ENCODE assay signal across 8 cellular contexts in genomic region chr4:112637552-112637866, GRCh38. TPM values are rescaled to one million over a fixed set of nuclear protein-coding genes. Genes with fewer than 3 reads are reported as not detected.
A peak's percentile ranks its signal among the peaks of the same experiment; 100 is the strongest.
DNase-seq lines count a peak whose midpoint lies in the region; ATAC-seq, FAIRE-seq and TF ChIP-seq lines count a peak whose summit lies in the region.

No MANE protein-coding gene starts in this region.

- peaks cover 9 to 11% of the 10 kb centered on the region in 2 donors for H3K4me1 ChIP-seq in kidney (ENCODE audit: control insufficient read depth in 1 of 2, insufficient read depth in 1 of 2, low read depth in 1 of 2, low read length in 2 of 2)

- TF ChIP-seq CTCF in WI38 (IDR thresholded peaks at IDR 0.05; ENCODE audit: low read depth, low read length) (no peak), kidney (IDR thresholded peaks at IDR 0.05; ENCODE audit: borderline replicate concordance, extremely low read depth, insufficient read depth) (no peak)

- no peaks in the 10 kb centered on the region for H3K9me3 ChIP-seq in kidney (ENCODE audit: control insufficient read depth in 1 of 2, low read length in 2 of 2)

- H3K36me3 ChIP-seq in kidney (ENCODE audit: control insufficient read depth in 1 of 2, insufficient read depth in 2 of 2, low read length in 2 of 2), result peaks cover 0 to 1% of the 10 kb centered on the region in 2 donors

- peak overlapping the region; percentile 96 to 97 for H3K27ac ChIP-seq in kidney (ENCODE audit: low read depth in 2 of 2, low read length in 2 of 2)

- ATAC-seq in Right ventricle myocardium superior (ENCODE audit: poor library complexity) (peak; percentile 1), Right ventricle myocardium inferior (no peak)

- H3K4me3 ChIP-seq in WI38 (ENCODE audit: low read depth, low read length), result peak overlapping the region; percentile 78
- H3K4me3 ChIP-seq in kidney (ENCODE audit: low read length in 2 of 2), result peak overlapping the region; percentile 98 to 99

- no peak for DNase-seq in Right ventricle myocardium superior
- no peak for DNase-seq in Right ventricle myocardium inferior (ENCODE audit: missing footprints)
- DNase-seq in kidney, result no peak
- DNase-seq in urothelium cell line (ENCODE audit: low spot score), result peak; percentile 4
- no peak for DNase-seq in G401 (ENCODE audit: low spot score)
- DNase-seq in kidney glomerular epithelial cell (lab: John Stamatoyannopoulos, UW), result no peak
- DNase-seq in T-helper 9 cell, result no peak

- peak overlapping the region; percentile 71 to 90 for H3K9ac ChIP-seq in kidney (ENCODE audit: low read length in 2 of 2)

- intact Hi-C loops in Right ventricle myocardium superior (cut with DNase I), result loop anchor here (5.0 kb wide), 1 partner anchor 300 kb away; no protein-coding TSS in a partner anchor
- intact Hi-C loops in Right ventricle myocardium inferior (cut with DNase I), result loop anchor here (1.0 to 10.0 kb wide), 3 partner anchors 34 to 457 kb away; no protein-coding TSS in a partner anchor
- intact Hi-C loops in kidney (cut with DNase I), result loop anchor here (10.0 kb wide), 1 partner anchor 127 kb away; no protein-coding TSS in a partner anchor

- in situ Hi-C loops in G401 (cut with HindIII; ENCODE audit: low sequenced_read_pairs), result no loop called here

- FAIRE-seq in kidney (lab: Jason Lieb, UNC), result no peak
- FAIRE-seq in urothelium cell line (lab: Jason Lieb, UNC), result no peak

RNA-seq across cellular contexts. Expression of gene LARP7, which starts 0.6 kb away (rescaled TPM):
- total RNA-seq in Right ventricle myocardium superior, result 59.2 TPM
- 62.2 TPM for total RNA-seq in Right ventricle myocardium inferior
- total RNA-seq in kidney, result 45.5 TPM
- 37.3 TPM for polyA plus RNA-seq in kidney (ENCODE audit: insufficient read depth, low read depth, low replicate concordance)
- total RNA-seq in G401 (2014; rRNA removed; shearing (Covaris generic)), result 30.8 and 50.0 TPM in 2 replicates

RNA-seq across cellular contexts. Expression of gene ZGRF1, which starts 0.8 kb away (rescaled TPM):
- total RNA-seq in Right ventricle myocardium superior (1.7 TPM), Right ventricle myocardium inferior (2.1 TPM), kidney (3.6 TPM)
- 0.73 TPM for polyA plus RNA-seq in kidney (ENCODE audit: insufficient read depth, low read depth, low replicate concordance)
- total RNA-seq in G401 (2014; rRNA removed; shearing (Covaris generic)), result 5.4 and 9.2 TPM in 2 replicates
